ENCODE assay signal across 8 cellular contexts in genomic region chr16:70454221-70455034, GRCh38. TPM values are rescaled to one million over a fixed set of nuclear protein-coding genes. Genes with fewer than 3 reads are reported as not detected.
DNase-seq lines count a peak whose midpoint lies in the region; ATAC-seq, FAIRE-seq and TF ChIP-seq lines count a peak whose summit lies in the region.

Gene FCSK (plus strand): TSS chr16:70454595. CDS start chr16:70463191, 8,596 bp downstream.

- H3K36me3 ChIP-seq in HepG2 (replicated peaks in 1 of 2; ENCODE audit: control insufficient read depth in 1 of 2, insufficient read depth in 2 of 2, low read length in 2 of 2) = no peaks in the 10 kb centered on the region

- peak in 1 of 2 experiments; percentile 82; a peak in 3 of 4 replicates for TF ChIP-seq POLR2A in HepG2 (IDR thresholded peaks at IDR 0.05; ENCODE audit: insufficient read depth in 1 of 2, low read depth in 2 of 2, low read length in 2 of 2)

- peak in 1 of 2 experiments; percentile 70; a peak in 1 of 4 replicates for TF ChIP-seq EP300 in HepG2 (IDR thresholded peaks at IDR 0.05; ENCODE audit: low read depth in 2 of 2, low read length in 2 of 2)
- no peak for TF ChIP-seq EP300 in HepG2 (CRISPR knock-in tag; IDR thresholded peaks at IDR 0.05; ENCODE audit: borderline replicate concordance)

- no peaks in the 10 kb centered on the region for H4K20me1 ChIP-seq in HepG2 (ENCODE audit: insufficient read depth, low read length)

- H3K79me2 ChIP-seq in HepG2 (ENCODE audit: insufficient read depth, low read length) = no peaks in the 10 kb centered on the region

- intact Hi-C loops in HepG2 (cut with micrococcal nuclease; ENCODE audit: unreplicated experiment) = loop anchor here (1.0 to 5.0 kb wide), 4 partner anchors 26 to 72 kb away; no protein-coding TSS in a partner anchor

- peak within 1 kb of the TSS; percentile 98 for H3K9ac ChIP-seq in HepG2 (ENCODE audit: insufficient read depth, low read depth, low read length)

- peak within 1 kb of the TSS; percentile 97 for H3K27ac ChIP-seq in HepG2 (ENCODE audit: extremely low read length, insufficient read depth, low read length)

- peak; percentile 73 for TF ChIP-seq CTCF in HepG2 (CRISPR knock-in tag; IDR thresholded peaks at IDR 0.05)

- peak; percentile 56 for DNase-seq in NK-92 treated with Interleukin-12 subunit alpha and Interleukin-12 subunit beta, amount 100 ng/mL, for 24 hours (lab: John Stamatoyannopoulos, UW)
- DNase-seq in NK-92 (lab: John Stamatoyannopoulos, UW; ENCODE audit: unreplicated experiment) (no peak), NCI-H2171 (lab: John Stamatoyannopoulos, UW) (peak; percentile 81), dedifferentiated amniotic fluid mesenchymal stem cell (ENCODE audit: extremely low spot score) (peak; percentile 36), HepG2 (ENCODE audit: low spot score) (peak; percentile 88)
- peak; percentile 71 for DNase-seq in activated CD4-positive, alpha-beta T cell treated with anti-CD3 and anti-CD28 coated beads for 48 hours
- peak; percentile 68 for DNase-seq in stimulated activated CD4-positive, alpha-beta T cell treated with anti-CD3 and anti-CD28 coated beads, Interleukin-4, amount 100 ng/mL, for 1 hour

- ATAC-seq in HG02885 (IDR thresholded peaks at IDR 0.05; ENCODE audit: poor library complexity, unreplicated experiment) (peak; percentile 84), HepG2 (peak; percentile 93)

- peak within 1 kb of the TSS; percentile 73 for H3K4me2 ChIP-seq in HepG2 (ENCODE audit: low read depth, low read length)

- WGBS in HepG2 (ENCODE audit: low lambda C conversion rate) = under 1% methylated on average over 35 of the region's 67 CpGs

- no peaks in the 10 kb centered on the region for H3K9me3 ChIP-seq in HepG2 (ENCODE audit: low read length)

- peaks cover 45% of the 10 kb centered on the region for H3K4me1 ChIP-seq in HepG2 (ENCODE audit: insufficient read depth, low read length)

- CTCF ChIA-PET in HepG2 (lab: Yijun Ruan, JAX; ENCODE audit: low intra/inter-chr PET ratio, low total read pairs) = interaction anchor here (1.2 to 1.6 kb wide), 2 partner anchors 59 to 74 kb away, joined by 3 to 5 read pairs; no protein-coding TSS in a partner anchor

- peak within 1 kb of the TSS; percentile 86 for H2AFZ ChIP-seq in HepG2 (ENCODE audit: low read length)

- FAIRE-seq in HepG2 (lab: Jason Lieb, UNC) = peak; percentile 93

- peak within 1 kb of the TSS; percentile 88 to 90 (median 89) for H3K4me3 ChIP-seq in HepG2 (replicated peaks in 1 of 3; ENCODE audit: insufficient read depth in 1 of 3, low read depth in 2 of 3, low read length in 3 of 3)

- BruUV-seq in HepG2 (replicated peaks; lab: Mats Ljungman, UMichigan) = no TSS peak

- H3K27me3 ChIP-seq in HepG2 (ENCODE audit: control insufficient read depth in 1 of 2, insufficient read depth in 2 of 2, low read length in 2 of 2) = no peaks in the 10 kb centered on the region; a peak in 1 of 5 replicates

- in situ Hi-C loops in HepG2 (cut with HindIII; ENCODE audit: extremely low pct_ligation_motif_present, low pct_unique_long_range_greater_than_20kb) = no loop called here

- TF ChIP-seq RAD21 in HepG2 (CRISPR knock-in tag; IDR thresholded peaks at IDR 0.05) = peak; percentile 81

- POLR2A ChIA-PET in HepG2 (lab: Yijun Ruan, JAX) = interaction anchor here (0.7 to 4.9 kb wide), 20 partner anchors 8 to 108 kb away, joined by 3 to 96 read pairs (median 4); partner anchors contain the start of genes DDX19A and ST3GAL2

TF ChIP-seq in HepG2, 621 proteins besides CTCF, POLR2A, EP300 and RAD21 (continues in another document):
- peak; percentile 93 for TF ChIP-seq ZNF800 (CRISPR knock-in tag; IDR thresholded peaks at IDR 0.05)
- 0 out of 2 replicates have a peak, but pooled peaks have one; percentile 30 for TF ChIP-seq ZNF124 (CRISPR knock-in tag; IDR thresholded peaks at IDR 0.05)
- peak; percentile 81 for TF ChIP-seq HNRNPUL1 (IDR thresholded peaks at IDR 0.05; ENCODE audit: low read depth, low read length)
- TF ChIP-seq ZBTB34 (CRISPR knock-in tag; IDR thresholded peaks at IDR 0.05) = peak; percentile 62; the same call in 1 of the 2 replicates
- TF ChIP-seq ZNF17 (CRISPR knock-in tag; IDR thresholded peaks at IDR 0.05) = no peak
- peak; percentile 90 for TF ChIP-seq ZNF430 (CRISPR knock-in tag; IDR thresholded peaks at IDR 0.05)
- peak; percentile 82 for TF ChIP-seq PHF20 (CRISPR knock-in tag; IDR thresholded peaks at IDR 0.05)
- peak; percentile 79 for TF ChIP-seq ZNF766 (CRISPR knock-in tag; IDR thresholded peaks at IDR 0.05; ENCODE audit: borderline replicate concordance)
- TF ChIP-seq ZNF883 (CRISPR knock-in tag; IDR thresholded peaks at IDR 0.05; ENCODE audit: not compliant biosample characterization) = peak; percentile 82
- peak; percentile 96 for TF ChIP-seq NKX3-1 (CRISPR knock-in tag; IDR thresholded peaks at IDR 0.05)
- TF ChIP-seq TARDBP (CRISPR knock-in tag; IDR thresholded peaks at IDR 0.05) = peak; percentile 87
- no peak for TF ChIP-seq EZH2 (conservative IDR thresholded peaks at IDR 0.05; ENCODE audit: low read depth, low read length)
- TF ChIP-seq ZNF512 (CRISPR knock-in tag; IDR thresholded peaks at IDR 0.05) = no peak
- no peak for TF ChIP-seq TCF12 (IDR thresholded peaks at IDR 0.05)
- TF ChIP-seq TCF12 (CRISPR knock-in tag; IDR thresholded peaks at IDR 0.05) = peak; percentile 95; the same call in 1 of the 2 replicates

RNA-seq across cellular contexts. Expression of gene FCSK, which starts in this region (rescaled TPM):
- 4.9 and 9.1 TPM in 2 replicates for total RNA-seq in HepG2 (2016; rRNA removed; fragmentation: Illumina TruSeq; extraction: Trizol)
- 4.4 and 5.2 TPM in 2 replicates for total RNA-seq in HepG2 (2016; cell fraction: cytosol; rRNA removed; fragmentation: Illumina TruSeq; extraction: Trizol; ENCODE audit: low read depth)
- 4.2 and 8.4 TPM in 2 replicates for total RNA-seq in HepG2 (2016; cell fraction: insoluble cytoplasmic fraction; rRNA removed; fragmentation: Illumina TruSeq; extraction: Trizol)
- 2.6 and 3.0 TPM in 2 replicates for total RNA-seq in HepG2 (2016; cell fraction: membrane; rRNA removed; fragmentation: Illumina TruSeq; extraction: Trizol)
- 12.1 and 12.8 TPM in 2 replicates for total RNA-seq in HepG2 (2016; cell fraction: nucleus; rRNA removed; fragmentation: Illumina TruSeq; extraction: Trizol)
- 15.0 and 19.2 TPM in 2 replicates for polyA plus RNA-seq in HepG2 (2011; rRNA removed)
- polyA plus RNA-seq in HepG2 (2011; cell fraction: cytosol; rRNA removed) = 6.7 and 8.3 TPM in 2 replicates
- 81.8 and 104 TPM in 2 replicates for polyA plus RNA-seq in HepG2 (2011; cell fraction: nucleus; rRNA removed)
- polyA plus RNA-seq in HepG2 (2012) = 6.2 and 6.4 TPM in 2 replicates
- 0.53 and 0.70 TPM in 2 replicates for polyA plus RNA-seq in HepG2 (2016; cell fraction: cytosol; fragmentation: Illumina TruSeq; extraction: Trizol; ENCODE audit: low read depth)
- polyA plus RNA-seq in HepG2 (2016; cell fraction: insoluble cytoplasmic fraction; fragmentation: Illumina TruSeq; extraction: Trizol; ENCODE audit: low read depth) = 3.5 and 3.9 TPM in 2 replicates
- polyA plus RNA-seq in HepG2 (2016; cell fraction: membrane; fragmentation: Illumina TruSeq; extraction: Trizol; ENCODE audit: low read depth) = 1.2 and 1.3 TPM in 2 replicates
- polyA plus RNA-seq in HepG2 (2016; cell fraction: nucleus; fragmentation: Illumina TruSeq; extraction: Trizol; ENCODE audit: insufficient read depth, low read depth) = 28.7 and 33.1 TPM in 2 replicates
- polyA minus RNA-seq in HepG2 (2011; rRNA and poly(A)+ RNA removed; ENCODE audit: low replicate concordance) = 24.8 and 29.5 TPM in 2 replicates
- polyA minus RNA-seq in HepG2 (2011; cell fraction: cytosol; rRNA and poly(A)+ RNA removed) = 4.3 and 5.3 TPM in 2 replicates
- polyA minus RNA-seq in HepG2 (2011; cell fraction: nucleus; rRNA and poly(A)+ RNA removed) = 15.6 and 19.0 TPM in 2 replicates
